ENCODE assay signal across 19 cellular contexts in the genomic region with DNA sequence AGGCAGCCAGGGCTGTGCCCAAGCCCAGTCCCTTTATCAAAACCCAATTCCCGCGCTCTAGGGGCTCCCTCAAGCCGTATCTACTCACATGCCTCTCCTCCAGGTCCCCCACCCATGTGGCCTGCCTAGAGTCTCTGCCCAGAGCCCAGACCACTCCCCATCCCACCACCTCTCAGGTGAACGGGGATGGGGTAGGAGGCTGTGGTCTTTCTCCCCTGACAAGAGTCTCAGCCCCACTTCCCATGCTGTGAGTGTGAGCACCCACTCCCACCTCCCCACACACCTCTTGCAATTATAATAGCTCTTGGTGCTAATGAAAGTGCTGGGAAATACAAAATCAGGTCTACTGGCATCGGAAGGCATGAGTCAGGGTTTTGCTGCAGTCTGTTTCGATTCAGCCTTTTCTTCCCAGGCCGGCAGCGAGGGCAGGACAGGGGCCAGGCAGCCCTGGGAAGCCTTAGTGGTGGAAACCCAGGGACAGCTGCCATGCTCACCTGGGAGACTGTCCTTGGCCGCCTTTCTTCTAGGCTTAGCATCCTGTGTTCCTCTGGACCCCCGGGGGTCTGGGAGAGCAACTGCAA. TPM values are rescaled to one million over a fixed set of nuclear protein-coding genes. Genes with fewer than 3 reads are reported as not detected.
A peak's percentile ranks its signal among the peaks of the same experiment; 100 is the strongest.
DNase-seq lines count a peak whose midpoint lies in the region; ATAC-seq and TF ChIP-seq lines count a peak whose summit lies in the region.
"Had no signal": no experiment of that assay in that cellular context is flagged by ENCODE, and none has a peak within 500 bp of the region (broad histone marks: within the 10 kb centered on the region; RNA-seq: fewer than 3 reads in every experiment).

No MANE protein-coding gene starts in this region.

- intact Hi-C loops in dendritic cell treated with granulocyte-macrophage colony-stimulating factor and Interleukin-4, amounts not matched to agents 40 ng/mL and 50 ng/mL, for 4 days (cut with micrococcal nuclease): no loop called here
- intact Hi-C loops in activated CD8-positive, alpha-beta T cell treated with anti-CD3 and anti-CD28 coated beads for 36 hours (cut with micrococcal nuclease): no loop called here

- peak overlapping the region; percentile 58 for H3K27ac Mint-ChIP-seq in dendritic cell treated with granulocyte-macrophage colony-stimulating factor and Interleukin-4, amounts not matched to agents 40 ng/mL and 50 ng/mL, for 4 days
- H3K27ac Mint-ChIP-seq in activated CD8-positive, alpha-beta T cell treated with anti-CD3 and anti-CD28 coated beads for 36 hours: no peak overlapping the region
- H3K27ac Mint-ChIP-seq: CD8-positive, alpha-beta T cell; HFFc6 had no signal

- POLR2A ChIA-PET in activated CD8-positive, alpha-beta T cell treated with anti-CD3 and anti-CD28 coated beads for 36 hours (lab: Charles Lee): no interaction called here

- H2BK120ac ChIP-seq in trophoblast cell (ENCODE audit: insufficient read depth, low read length, poor library complexity): no peak overlapping the region

- H3K4me2 ChIP-seq in trophoblast cell (ENCODE audit: low read length): no peak overlapping the region

- peak; percentile 20 for DNase-seq in activated CD4-positive, CD25-positive, alpha-beta regulatory T cell treated with anti-CD3 and anti-CD28 coated beads, Interleukin-2, amount 50 U/mL, for 72 hours
- peak in 1 of 2 donors; percentile 11 for DNase-seq in trophoblast cell
- DNase-seq in suprapubic skin (ENCODE audit: low spot score in 2 of 2): peak; percentile 50 to 55
- no peak for DNase-seq in NCI-H446 treated with DMSO at 0.1 percent for 48 hours (lab: John Stamatoyannopoulos, UW)
- no peak for DNase-seq in activated CD8-positive, alpha-beta T cell treated with anti-CD3 and anti-CD28 coated beads for 36 hours
- DNase-seq: CD8-positive, alpha-beta T cell; HFFc6; KG1; MM.1S; NCI-H1417; NCI-H2029 treated with DMSO at 0.1 percent for 48 hours; NCI-H510A treated with DMSO at 0.1 percent for 48 hours had no signal

- H3K27me3 Mint-ChIP-seq in dendritic cell treated with granulocyte-macrophage colony-stimulating factor and Interleukin-4, amounts not matched to agents 40 ng/mL and 50 ng/mL, for 4 days: peaks cover 22% of the 10 kb centered on the region
- H3K27me3 Mint-ChIP-seq in activated CD8-positive, alpha-beta T cell treated with anti-CD3 and anti-CD28 coated beads for 36 hours: no peaks in the 10 kb centered on the region

- no peaks in the 10 kb centered on the region for H3K36me3 Mint-ChIP-seq in dendritic cell treated with granulocyte-macrophage colony-stimulating factor and Interleukin-4, amounts not matched to agents 40 ng/mL and 50 ng/mL, for 4 days (ENCODE audit: low read depth)
- no peaks in the 10 kb centered on the region for H3K36me3 Mint-ChIP-seq in activated CD8-positive, alpha-beta T cell treated with anti-CD3 and anti-CD28 coated beads for 36 hours (ENCODE audit: low read depth)
- H3K36me3 Mint-ChIP-seq: CD8-positive, alpha-beta T cell had no signal

- no peaks in the 10 kb centered on the region for H3K79me2 ChIP-seq in trophoblast cell (ENCODE audit: control insufficient read depth, insufficient read depth, low read length, poor library complexity)

- no peaks in the 10 kb centered on the region for H3K79me1 ChIP-seq in trophoblast cell (ENCODE audit: low read length)

- TF ChIP-seq EP300 in suprapubic skin (IDR thresholded peaks at IDR 0.05): no peak

- peak overlapping the region; percentile 20 for H4K91ac ChIP-seq in trophoblast cell (ENCODE audit: low read depth, low read length)

- CTCF ChIA-PET in activated CD8-positive, alpha-beta T cell treated with anti-CD3 and anti-CD28 coated beads for 36 hours (lab: Charles Lee): interaction anchor here (1.4 to 9.8 kb wide), 3 partner anchors 16 to 237 kb away, joined by 3 to 287 read pairs (median 5); no protein-coding TSS in a partner anchor

- H3K4me1 ChIP-seq in trophoblast cell (ENCODE audit: control insufficient read depth in 1 of 2, insufficient read depth in 2 of 2, low read length in 2 of 2): peaks cover 4 to 5% of the 10 kb centered on the region in 2 experiments
- H3K4me1 ChIP-seq in suprapubic skin: peaks cover 18% of the 10 kb centered on the region
- H3K4me1 ChIP-seq: Peyer's patch had no signal

- WGBS in trophoblast cell (ENCODE audit: extremely low coverage, insufficient coverage, insufficient read length): no CpG with 5 or more reads among the region's 10 CpGs
- WGBS in suprapubic skin: 73% methylated on average over 7 of the region's 10 CpGs

- H3K9me3 ChIP-seq in trophoblast cell (ENCODE audit: insufficient read depth, low read depth, low read length): no peaks in the 10 kb centered on the region
- no peaks in the 10 kb centered on the region for H3K9me3 ChIP-seq in suprapubic skin
- H3K9me3 ChIP-seq: Peyer's patch had no signal

- ATAC-seq in activated CD4-positive, CD25-positive, alpha-beta regulatory T cell treated with anti-CD3 and anti-CD28 coated beads, Interleukin-2, amount 50 U/mL, for 24 hours: no peak
- ATAC-seq in activated CD8-positive, alpha-beta T cell treated with anti-CD3 and anti-CD28 coated beads for 36 hours: no peak
- ATAC-seq in GM21723 (IDR thresholded peaks at IDR 0.05; ENCODE audit: unreplicated experiment): no peak
- ATAC-seq: CD8-positive, alpha-beta T cell had no signal

- no peaks in the 10 kb centered on the region for H3K9me3 Mint-ChIP-seq in dendritic cell treated with granulocyte-macrophage colony-stimulating factor and Interleukin-4, amounts not matched to agents 40 ng/mL and 50 ng/mL, for 4 days
- H3K9me3 Mint-ChIP-seq in activated CD8-positive, alpha-beta T cell treated with anti-CD3 and anti-CD28 coated beads for 36 hours: no peaks in the 10 kb centered on the region
- H3K9me3 Mint-ChIP-seq: CD8-positive, alpha-beta T cell; HFFc6 had no signal

- H2BK5ac ChIP-seq in trophoblast cell (ENCODE audit: low read depth, low read length, poor library complexity): no peak overlapping the region

- TF ChIP-seq CTCF in suprapubic skin (IDR thresholded peaks at IDR 0.05): no peak
- no peak for TF ChIP-seq CTCF in activated CD8-positive, alpha-beta T cell treated with anti-CD3 and anti-CD28 coated beads for 36 hours (IDR thresholded peaks at IDR 0.05)

- no peak overlapping the region for H3K23ac ChIP-seq in trophoblast cell (ENCODE audit: low read length)

- no peak overlapping the region for H4K12ac ChIP-seq in trophoblast cell (ENCODE audit: low read depth, low read length)

- no peak overlapping the region for H3K9ac ChIP-seq in trophoblast cell (ENCODE audit: low read length)

- H3K18ac ChIP-seq in trophoblast cell (ENCODE audit: low read length): no peak overlapping the region

- H3K4me1 Mint-ChIP-seq in dendritic cell treated with granulocyte-macrophage colony-stimulating factor and Interleukin-4, amounts not matched to agents 40 ng/mL and 50 ng/mL, for 4 days (ENCODE audit: low read depth): peaks cover 42% of the 10 kb centered on the region
- H3K4me1 Mint-ChIP-seq in activated CD8-positive, alpha-beta T cell treated with anti-CD3 and anti-CD28 coated beads for 36 hours (ENCODE audit: low read depth): no peaks in the 10 kb centered on the region

- H3K27ac ChIP-seq in trophoblast cell (ENCODE audit: low read depth, low read length) (no peak overlapping the region), suprapubic skin (no peak overlapping the region)
- H3K27ac ChIP-seq: 22Rv1, Peyer's patch had no signal

- H3K4me3 ChIP-seq in trophoblast cell (ENCODE audit: low read depth, low read length) (no peak overlapping the region), suprapubic skin (no peak overlapping the region)
- H3K4me3 ChIP-seq: Peyer's patch had no signal

- H3K14ac ChIP-seq in trophoblast cell (ENCODE audit: low read length): no peak overlapping the region

- H3K27me3 ChIP-seq in trophoblast cell (ENCODE audit: insufficient read depth, low read length) (no peaks in the 10 kb centered on the region), suprapubic skin (no peaks in the 10 kb centered on the region)
- H3K27me3 ChIP-seq: Peyer's patch had no signal

- H2AK5ac ChIP-seq in trophoblast cell (ENCODE audit: low read length): no peak overlapping the region

- no peak overlapping the region for H2AFZ ChIP-seq in trophoblast cell (ENCODE audit: insufficient read depth, low read length, poor library complexity)

- H2BK12ac ChIP-seq in trophoblast cell (ENCODE audit: low read length): no peak overlapping the region

- H3K36me3 ChIP-seq in trophoblast cell (ENCODE audit: control insufficient read depth in 1 of 2, insufficient read depth in 2 of 2, low read length in 2 of 2) (no peaks in the 10 kb centered on the region), suprapubic skin (no peaks in the 10 kb centered on the region)
- H3K36me3 ChIP-seq: Peyer's patch had no signal

- no peak overlapping the region for H3K4me3 Mint-ChIP-seq in dendritic cell treated with granulocyte-macrophage colony-stimulating factor and Interleukin-4, amounts not matched to agents 40 ng/mL and 50 ng/mL, for 4 days
- H3K4me3 Mint-ChIP-seq in activated CD8-positive, alpha-beta T cell treated with anti-CD3 and anti-CD28 coated beads for 36 hours: no peak overlapping the region
- H3K4me3 Mint-ChIP-seq: CD8-positive, alpha-beta T cell; HFFc6 had no signal

- no peak overlapping the region for H3K4ac ChIP-seq in trophoblast cell (ENCODE audit: low read depth, low read length)

- no peak overlapping the region for H4K8ac ChIP-seq in trophoblast cell (ENCODE audit: low read depth, low read length)

- TF ChIP-seq POLR2A in suprapubic skin (IDR thresholded peaks at IDR 0.05): no peak

RNA-seq across cellular contexts. Expression of gene TMPRSS4, which starts 16.7 kb away (rescaled TPM):
- 0.48 and 0.65 TPM in 2 replicates for polyA plus RNA-seq in trophoblast cell (2013)
- total RNA-seq in suprapubic skin: 10 to 100 TPM in 1 of 4 donors, 1 to 10 TPM in 3; 1.6 to 17.0 (median 2.4) TPM
- total RNA-seq in activated CD8-positive, alpha-beta T cell treated with anti-CD3 and anti-CD28 coated beads for 36 hours: not detected
- total RNA-seq: CD8-positive, alpha-beta T cell; H4; HFFc6 had no signal
- polyA plus RNA-seq: BJ had no signal

RNA-seq across cellular contexts. Expression of gene SMIM35, which starts 26.6 kb away (rescaled TPM):
- not detected in 2 replicates for polyA plus RNA-seq in trophoblast cell (2013)
- not detected for total RNA-seq in suprapubic skin
- under 1 TPM; 0.27 to 0.32 TPM for total RNA-seq in activated CD8-positive, alpha-beta T cell treated with anti-CD3 and anti-CD28 coated beads for 36 hours
- total RNA-seq: H4, HFFc6, Peyer's patch had no signal
- polyA plus RNA-seq: BJ had no signal

Comparison
In these comparisons a context has a peak if more than half of its experiments do, and no peak if none do; other contexts are left out.
1. DNase-seq: peak in activated CD4-positive, CD25-positive, alpha-beta regulatory T cell treated with anti-CD3 and anti-CD28 coated beads, Interleukin-2, amount 50 U/mL, for 72 hours (single experiment) and suprapubic skin (2 of 2); none in NCI-H446 treated with DMSO at 0.1 percent for 48 hours (single experiment) and activated CD8-positive, alpha-beta T cell treated with anti-CD3 and anti-CD28 coated beads for 36 hours (single experiment).